ENCODE assay signal across 17 cellular contexts in genomic region chr4:7261174-7261573, GRCh38.
"Had no signal": no experiment of that assay in that cellular context is flagged by ENCODE, and none has a peak within 500 bp of the region (broad histone marks: within the 10 kb centered on the region; RNA-seq: fewer than 3 reads in every experiment).

No MANE protein-coding gene starts in this region.

- H3K27me3 ChIP-seq: dorsolateral prefrontal cortex, esophagus muscularis mucosa, neutrophil, transverse colon had no signal

- H3K9me3 ChIP-seq: esophagus muscularis mucosa, lower lobe of right lung, neutrophil, transverse colon had no signal

- ATAC-seq: activated CD4-positive, alpha-beta T cell treated with anti-CD3 and anti-CD28 coated beads for 36 hours; activated CD8-positive, alpha-beta T cell treated with anti-CD3 and anti-CD28 coated beads for 36 hours; activated T-cell treated with anti-CD3 and anti-CD28 coated beads, Interleukin-2, amount 50 U/mL, for 72 hours; foreskin keratinocyte; lower lobe of right lung; stimulated activated memory B cell treated with anti-CD40 and anti-IgM and Interleukin-4, amounts not matched to agents 10 μg/mL and 1 μg/mL and 100 μg/mL, for 72 hours had no signal

- H3K4me1 ChIP-seq: lower lobe of right lung had no signal

- H3K36me3 Mint-ChIP-seq: activated naive CD8-positive, alpha-beta T cell treated with anti-CD3 and anti-CD28 coated beads, Interleukin-2, amount 10 ng/mL, durations not matched to agents 7 days and 5 days; mesothelial cell of epicardium; stimulated activated memory B cell treated with anti-CD40 and anti-IgM and Interleukin-4, amounts not matched to agents 10 μg/mL and 1 μg/mL and 100 μg/mL, for 72 hours had no signal

- H3K4me1 Mint-ChIP-seq: activated CD4-positive, alpha-beta T cell treated with anti-CD3 and anti-CD28 coated beads for 36 hours; activated naive CD8-positive, alpha-beta T cell treated with anti-CD3 and anti-CD28 coated beads, Interleukin-2, amount 10 ng/mL, durations not matched to agents 7 days and 5 days; naive B cell; stimulated activated memory B cell treated with anti-CD40 and anti-IgM and Interleukin-4, amounts not matched to agents 10 μg/mL and 1 μg/mL and 100 μg/mL, for 72 hours had no signal

- H3K36me3 ChIP-seq: esophagus muscularis mucosa, lower lobe of right lung, neutrophil, transverse colon had no signal

- DNase-seq: activated CD4-positive, alpha-beta T cell treated with anti-CD3 and anti-CD28 coated beads for 36 hours; activated CD8-positive, alpha-beta memory T cell treated with anti-CD3 and anti-CD28 coated beads, Interleukin-2, amount 50 U/mL, for 4 hours; activated CD8-positive, alpha-beta T cell treated with anti-CD3 and anti-CD28 coated beads for 36 hours; activated gamma-delta T cell treated with Interleukin-2 at 50 U/mL for 16 hours; activated naive CD8-positive, alpha-beta T cell treated with anti-CD3 and anti-CD28 coated beads, Interleukin-2, amount 10 ng/mL, durations not matched to agents 7 days and 5 days; activated T-cell treated with anti-CD3 and anti-CD28 coated beads, Interleukin-2, amount 50 U/mL, for 72 hours; anterior cingulate cortex; dorsolateral prefrontal cortex; foreskin keratinocyte; lower lobe of right lung; naive B cell; T-helper 9 cell; transverse colon had no signal

- H3K9me3 Mint-ChIP-seq: activated CD8-positive, alpha-beta T cell treated with anti-CD3 and anti-CD28 coated beads for 36 hours; activated naive CD8-positive, alpha-beta T cell treated with anti-CD3 and anti-CD28 coated beads, Interleukin-2, amount 10 ng/mL, durations not matched to agents 7 days and 5 days; mesothelial cell of epicardium had no signal

- H3K27ac Mint-ChIP-seq: activated CD4-positive, alpha-beta T cell treated with anti-CD3 and anti-CD28 coated beads for 36 hours; activated CD8-positive, alpha-beta T cell treated with anti-CD3 and anti-CD28 coated beads for 36 hours; activated naive CD8-positive, alpha-beta T cell treated with anti-CD3 and anti-CD28 coated beads, Interleukin-2, amount 10 ng/mL, durations not matched to agents 7 days and 5 days; activated T-cell treated with anti-CD3 and anti-CD28 coated beads, Interleukin-2, amount 50 U/mL, for 72 hours; mesothelial cell of epicardium; naive B cell; stimulated activated memory B cell treated with anti-CD40 and anti-IgM and Interleukin-4, amounts not matched to agents 10 μg/mL and 1 μg/mL and 100 μg/mL, for 72 hours had no signal

- H3K27ac ChIP-seq: dorsolateral prefrontal cortex, esophagus muscularis mucosa, foreskin keratinocyte, lower lobe of right lung, neutrophil, transverse colon had no signal

- H3K4me3 Mint-ChIP-seq: activated CD4-positive, alpha-beta T cell treated with anti-CD3 and anti-CD28 coated beads for 36 hours; activated CD8-positive, alpha-beta T cell treated with anti-CD3 and anti-CD28 coated beads for 36 hours; activated naive CD8-positive, alpha-beta T cell treated with anti-CD3 and anti-CD28 coated beads, Interleukin-2, amount 10 ng/mL, durations not matched to agents 7 days and 5 days; activated T-cell treated with anti-CD3 and anti-CD28 coated beads, Interleukin-2, amount 50 U/mL, for 72 hours; mesothelial cell of epicardium; naive B cell; stimulated activated memory B cell treated with anti-CD40 and anti-IgM and Interleukin-4, amounts not matched to agents 10 μg/mL and 1 μg/mL and 100 μg/mL, for 72 hours had no signal

- H3K4me3 ChIP-seq: dorsolateral prefrontal cortex, esophagus muscularis mucosa, lower lobe of right lung, transverse colon had no signal
